In genomic region chrX:155874571-155875244, GRCh38 we compare ENCODE assay signal across 15 cellular contexts. TPM values are rescaled to one million over a fixed set of nuclear protein-coding genes. Genes with fewer than 3 reads are reported as not detected.
DNase-seq lines count a peak whose midpoint lies in the region; ATAC-seq and TF ChIP-seq lines count a peak whose summit lies in the region.
"Had no signal": no experiment of that assay in that cellular context is flagged by ENCODE, and none has a peak within 500 bp of the region (broad histone marks: within the 10 kb centered on the region; RNA-seq: fewer than 3 reads in every experiment).

No MANE protein-coding gene starts in this region.

- TF ChIP-seq CTCF in fibroblast of lung (conservative IDR thresholded peaks at IDR 0.05 in 1 of 2, IDR thresholded peaks at IDR 0.05 in 1 of 2; ENCODE audit: low read depth in 1 of 2, low read length in 2 of 2) (no peak), adrenal gland (IDR thresholded peaks at IDR 0.05) (no peak)

- H3K9ac ChIP-seq in fibroblast of lung (ENCODE audit: insufficient read depth, low read length) = no peak overlapping the region
- H3K9ac ChIP-seq: GM23248, neural progenitor cell had no signal

- no peak overlapping the region for H3K27ac ChIP-seq in fibroblast of lung (ENCODE audit: insufficient read depth, low read length)
- no peak overlapping the region for H3K27ac ChIP-seq in adrenal gland
- H3K27ac ChIP-seq: GM23248, neural progenitor cell had no signal

- intact Hi-C loops in adrenal gland (cut with DNase I) = no loop called here

- no peaks in the 10 kb centered on the region for H3K27me3 ChIP-seq in fibroblast of lung (ENCODE audit: control insufficient read depth, insufficient read depth, low read length)
- H3K27me3 ChIP-seq in adrenal gland = peaks cover 3% of the 10 kb centered on the region

- no peak for TF ChIP-seq POLR2A in adrenal gland (IDR thresholded peaks at IDR 0.05)

- H3K4me2 ChIP-seq in fibroblast of lung (ENCODE audit: extremely low read depth, insufficient read depth, low read length) = peak overlapping the region; percentile 38
- H3K4me2 ChIP-seq: neural progenitor cell had no signal

- no peaks in the 10 kb centered on the region for H3K79me2 ChIP-seq in fibroblast of lung (ENCODE audit: control insufficient read depth, insufficient read depth, low read length)

- H3K9me3 ChIP-seq in fibroblast of lung (ENCODE audit: control insufficient read depth, insufficient read depth, low read depth, low read length) (no peaks in the 10 kb centered on the region), adrenal gland (replicated peaks in 1 of 3) (no peaks in the 10 kb centered on the region)

- no peaks in the 10 kb centered on the region for H3K36me3 ChIP-seq in fibroblast of lung (ENCODE audit: control insufficient read depth, insufficient read depth, low read length)
- no peaks in the 10 kb centered on the region for H3K36me3 ChIP-seq in adrenal gland (replicated peaks in 1 of 2)
- H3K36me3 ChIP-seq: neural progenitor cell had no signal

- H4K20me1 ChIP-seq in fibroblast of lung (ENCODE audit: control insufficient read depth, extremely low read depth, insufficient read depth, low read length) = no peaks in the 10 kb centered on the region

- H2AFZ ChIP-seq in fibroblast of lung (ENCODE audit: low read length) = no peak overlapping the region
- H2AFZ ChIP-seq: GM23248, neural progenitor cell had no signal

- H3K4me1 ChIP-seq in fibroblast of lung (ENCODE audit: control insufficient read depth, extremely low read depth, insufficient read depth, low read length) (no peaks in the 10 kb centered on the region), adrenal gland (replicated peaks in 1 of 2) (no peaks in the 10 kb centered on the region)
- H3K4me1 ChIP-seq: neural progenitor cell had no signal

- DNase-seq in ELF-1 (ENCODE audit: low read depth, low spot score) = peak; percentile 44
- peak; percentile 41 for DNase-seq in NCI-H2227 treated with DMSO at 0.1 percent for 48 hours (lab: John Stamatoyannopoulos, UW)
- DNase-seq in fibroblast of lung (ENCODE audit: low read depth in 2 of 2) = no peak
- DNase-seq in renal cortical epithelial cell (ENCODE audit: low read depth) = peak; percentile 2
- no peak for DNase-seq in NCI-H69 (lab: John Stamatoyannopoulos, UW)
- no peak for DNase-seq in adrenal gland
- DNase-seq: activated CD4-positive, alpha-beta memory T cell treated with anti-CD3 and anti-CD28 coated beads for 36 hours; activated gamma-delta T cell treated with Interleukin-2 at 50 U/mL for 16 hours; GM23248; NCI-H2171; stimulated activated CD4-positive, alpha-beta T cell treated with anti-CD3 and anti-CD28 coated beads, Interleukin-12 subunit alpha, Interleukin-12 subunit beta, amount 100 ng/mL, for 4 hours; T-cell had no signal

- 40 to 61% (median 47%) methylated on average over 24 to 31 of the region's 31 CpGs for WGBS in adrenal gland, 4 donors

- H3K4me3 ChIP-seq in fibroblast of lung (replicated peaks in 1 of 4; ENCODE audit: control extremely low read depth in 1 of 4, insufficient read depth in 1 of 4, low read depth in 3 of 4, low read length in 4 of 4) (peak overlapping the region in 3 of 4 experiments; percentile 19 to 26 (median 22)), adrenal gland (no peak overlapping the region)
- H3K4me3 ChIP-seq: GM23248, neural progenitor cell had no signal

- ATAC-seq in GM21367 (IDR thresholded peaks at IDR 0.05; ENCODE audit: unreplicated experiment) (no peak), HG03280 (IDR thresholded peaks at IDR 0.05; ENCODE audit: unreplicated experiment) (no peak)
- ATAC-seq: T-cell had no signal

RNA-seq across cellular contexts. Expression of gene VAMP7, which starts 6.4 kb away (rescaled TPM):
- 31.8 and 40.1 TPM in 2 replicates for total RNA-seq in fibroblast of lung
- polyA plus RNA-seq in fibroblast of lung = 52.3 and 68.4 TPM in 2 replicates
- 38.2 and 42.7 TPM in 2 replicates for polyA plus RNA-seq in fibroblast of lung (2012)
- polyA minus RNA-seq in fibroblast of lung (ENCODE audit: low replicate concordance) = 5.1 and 7.3 TPM in 2 replicates
- 72.9 and 76.1 TPM in 2 replicates for total RNA-seq in renal cortical epithelial cell
- total RNA-seq in adrenal gland = 10 to 100 TPM; 32.9 to 51.0 (median 40.0) TPM
- polyA plus RNA-seq in adrenal gland = 10 to 100 TPM; 14.0 to 73.6 (median 15.1) TPM

Comparison
In these comparisons a context has a peak if more than half of its experiments do, and no peak if none do; other contexts are left out.
1. DNase-seq: peak in ELF-1 (single experiment), NCI-H2227 treated with DMSO at 0.1 percent for 48 hours (single experiment) and renal cortical epithelial cell (single experiment); none in fibroblast of lung (0 of 2), NCI-H69 (single experiment) and adrenal gland (0 of 7).
2. H3K4me3 ChIP-seq: peak in fibroblast of lung (3 of 4); none in adrenal gland (0 of 4).